Comparison of ENCODE assay signal across 18 cellular contexts in the genomic region with DNA sequence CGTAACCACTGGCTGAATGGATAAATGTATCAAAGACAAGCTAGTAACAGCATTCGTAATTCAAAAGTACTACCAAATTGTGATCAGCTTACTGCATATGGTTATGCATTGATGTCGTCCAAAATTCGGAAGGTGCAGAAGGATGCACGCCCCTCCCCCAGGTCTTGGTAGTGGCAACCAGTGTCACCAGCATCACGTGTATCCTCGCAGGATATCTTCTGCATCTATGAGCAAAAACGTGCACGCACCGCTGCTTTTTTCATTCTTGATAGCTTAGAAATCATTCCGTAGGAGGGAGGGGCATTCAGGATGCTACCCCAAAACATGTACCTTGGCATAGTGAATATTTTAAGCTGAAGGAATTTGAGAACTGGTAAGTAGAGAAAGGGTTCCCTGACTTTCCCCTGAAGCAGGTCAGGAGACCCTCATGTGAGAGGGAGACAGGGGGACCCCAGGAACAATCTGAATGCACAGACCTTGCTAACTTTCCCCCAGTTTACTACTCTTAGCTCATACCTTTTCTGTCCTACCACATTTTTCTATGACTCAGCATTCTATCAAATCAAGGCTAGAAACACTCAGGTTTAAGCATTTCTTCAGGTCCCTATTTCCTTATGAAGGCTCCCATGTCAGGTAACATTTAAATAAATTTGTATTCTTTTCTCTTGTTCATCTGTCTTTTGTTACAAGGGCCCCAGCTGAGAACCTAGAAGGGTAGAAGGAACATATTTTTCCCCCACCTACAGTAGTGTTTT.
"Had no signal": no experiment of that assay in that cellular context is flagged by ENCODE, and none has a peak within 500 bp of the region (broad histone marks: within the 10 kb centered on the region; RNA-seq: fewer than 3 reads in every experiment).

No MANE protein-coding gene starts in this region.

- H3K27me3 ChIP-seq: colonic mucosa had no signal

- H3K27ac ChIP-seq: brain microvascular endothelial cell, colonic mucosa had no signal

- H3K4me3 ChIP-seq: colonic mucosa had no signal

- H3K9me3 ChIP-seq: colonic mucosa had no signal

- H3K4me1 ChIP-seq: colonic mucosa had no signal

- DNase-seq: activated CD4-positive, alpha-beta T cell treated with anti-CD3 and anti-CD28 coated beads for 48 hours; activated CD4-positive, CD25-positive, alpha-beta regulatory T cell; activated CD8-positive, alpha-beta T cell treated with anti-CD3 and anti-CD28 coated beads, Interleukin-2, amount 10 ng/mL, durations not matched to agents 7 days and 5 days; activated naive CD4-positive, alpha-beta T cell treated with anti-CD3 and anti-CD28 coated beads, Interleukin-2, amount 10 ng/mL, durations not matched to agents 7 days and 5 days; activated T-cell treated with anti-CD3 and anti-CD28 coated beads, Interleukin-2, amount 50 U/mL, for 4 hours; aorta; brain microvascular endothelial cell; colonic mucosa; erythroblast; foreskin melanocyte; glutamatergic neuron; hypothalamus; midbrain; nephron progenitor cell; nucleus accumbens; stimulated activated naive B cell treated with anti-CD40 and anti-IgM and Interleukin-4, amounts not matched to agents 10 μg/mL and 1 μg/mL and 100 μg/mL, for 72 hours; T-helper 9 cell had no signal

- ATAC-seq: activated CD8-positive, alpha-beta T cell treated with anti-CD3 and anti-CD28 coated beads, Interleukin-2, amount 10 ng/mL, durations not matched to agents 7 days and 5 days; activated T-cell treated with anti-CD3 and anti-CD28 coated beads, Interleukin-2, amount 50 U/mL, for 4 hours; stimulated activated naive B cell treated with anti-CD40 and anti-IgM and Interleukin-4, amounts not matched to agents 10 μg/mL and 1 μg/mL and 100 μg/mL, for 72 hours had no signal

- H3K36me3 ChIP-seq: brain microvascular endothelial cell, colonic mucosa had no signal

- FAIRE-seq: keratinocyte had no signal
